In the genomic region with DNA sequence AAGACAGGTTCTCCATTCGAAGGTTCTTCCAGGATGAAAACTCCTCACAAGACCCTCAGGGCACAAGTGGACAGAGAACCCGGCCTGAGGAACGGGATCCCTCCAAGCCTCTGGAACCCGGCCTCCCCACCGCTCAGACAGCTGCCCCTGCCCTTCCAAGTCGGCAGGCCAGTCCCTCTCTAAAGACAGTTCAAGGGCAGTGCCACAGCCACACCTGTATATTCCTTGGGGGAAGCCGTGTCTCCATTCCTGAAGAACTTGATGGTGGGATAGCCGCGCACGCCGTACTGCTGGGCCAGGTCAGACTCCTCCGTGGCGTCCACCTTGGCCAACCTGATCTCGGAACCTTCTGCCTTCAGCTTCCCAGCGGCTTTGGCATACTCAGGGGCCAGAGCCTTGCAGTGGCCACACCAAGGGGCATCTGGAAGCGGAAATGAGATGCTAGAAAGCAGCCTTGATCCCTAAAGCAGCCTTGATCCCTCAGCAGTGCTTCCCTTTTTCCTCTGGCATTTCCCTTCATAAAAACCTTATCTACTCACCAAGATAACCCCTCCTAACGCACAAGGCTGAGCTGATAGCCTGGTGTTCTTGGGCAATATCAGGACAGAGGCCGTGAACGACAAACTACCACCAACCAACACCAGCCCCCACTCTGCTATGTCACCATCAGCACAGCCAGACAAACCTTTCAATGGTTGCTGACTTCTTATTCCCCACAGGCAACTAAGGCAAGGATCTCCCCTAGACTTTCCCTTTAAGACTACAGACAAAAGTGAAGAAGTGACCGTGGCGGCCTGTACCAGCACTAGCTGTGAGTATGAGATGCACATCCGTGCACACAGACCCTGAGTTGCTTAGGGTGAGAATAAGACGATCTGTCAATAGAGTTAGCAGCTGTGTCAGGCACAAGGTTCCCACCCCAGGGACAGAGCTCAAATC, we compare ENCODE assay signal across 7 cellular contexts. TPM values are rescaled to one million over a fixed set of nuclear protein-coding genes. Genes with fewer than 3 reads are reported as not detected.
DNase-seq lines count a peak whose midpoint lies in the region; ATAC-seq and TF ChIP-seq lines count a peak whose summit lies in the region.

No MANE protein-coding gene starts in this region.

- DNase-seq in T-helper 17 cell: no peak
- DNase-seq in foreskin keratinocyte: no peak
- no peak for DNase-seq in spleen
- DNase-seq in germinal center (ENCODE audit: low spot score): no peak

- ATAC-seq in T-helper 17 cell (no peak), foreskin keratinocyte (no peak), HG03175 (IDR thresholded peaks at IDR 0.05; ENCODE audit: unreplicated experiment) (no peak), HG02981 (IDR thresholded peaks at IDR 0.05; ENCODE audit: unreplicated experiment) (no peak)

- H3K4me3 ChIP-seq in HEK293 (ENCODE audit: low read depth, low read length): peak overlapping the region; percentile 82
- H3K4me3 ChIP-seq in spleen: peak overlapping the region; percentile 78 to 99 (median 92)

- POLR2A ChIA-PET in HEK293 (lab: Yijun Ruan, JAX): interaction anchor here (0.6 to 1.1 kb wide), 8 partner anchors 11 to 176 kb away, joined by 3 to 4 read pairs (median 3); a partner anchor contains a TSS

- peak overlapping the region; percentile 91 for H3K27ac Mint-ChIP-seq in T-helper 17 cell

- peaks cover 45 to 73% of the 10 kb centered on the region in 2 experiments for H3K36me3 ChIP-seq in HEK293 (ENCODE audit: control insufficient read depth in 2 of 2, insufficient read depth in 1 of 2, low read length in 2 of 2)
- H3K36me3 ChIP-seq in spleen: peaks cover 2 to 64% (median 36%) of the 10 kb centered on the region in 6 donors

- H3K4me1 ChIP-seq in HEK293 (ENCODE audit: control insufficient read depth, insufficient read depth, low read length): peaks cover 7% of the 10 kb centered on the region
- peaks cover 4% of the 10 kb centered on the region for H3K4me1 ChIP-seq in foreskin keratinocyte
- peaks cover 34 to 90% (median 80%) of the 10 kb centered on the region in 6 donors for H3K4me1 ChIP-seq in spleen

- H3K27me3 ChIP-seq in foreskin keratinocyte (no peaks in the 10 kb centered on the region), spleen (replicated peaks in 1 of 7) (no peaks in the 10 kb centered on the region)

- CTCF ChIA-PET in HEK293 (lab: Yijun Ruan, JAX): interaction anchor here (0.6 to 1.1 kb wide), 5 partner anchors 11 to 146 kb away, joined by 3 to 4 read pairs (median 3); no protein-coding TSS in a partner anchor

- 43 to 54% (median 51%) methylated on average over 22 to 23 of the region's 23 CpGs for WGBS in spleen, 5 donors

- peaks cover 24% of the 10 kb centered on the region for H3K4me1 Mint-ChIP-seq in T-helper 17 cell

- TF ChIP-seq CTCF in HEK293 (tag by site-specific recombination; IDR thresholded peaks at IDR 0.05): no peak
- TF ChIP-seq CTCF in foreskin keratinocyte (conservative IDR thresholded peaks at IDR 0.05): no peak
- TF ChIP-seq CTCF in spleen (IDR thresholded peaks at IDR 0.05 in 8 of 11, conservative IDR thresholded peaks at IDR 0.05 in 3 of 11): no peak

- H3K4me3 Mint-ChIP-seq in T-helper 17 cell: peak overlapping the region; percentile 94

- peaks cover 3% of the 10 kb centered on the region for H3K36me3 Mint-ChIP-seq in T-helper 17 cell (ENCODE audit: low read depth)

- H3K9me3 ChIP-seq in HEK293 (ENCODE audit: control insufficient read depth, insufficient read depth, low read depth, low read length) (no peaks in the 10 kb centered on the region), T-helper 17 cell (ENCODE audit: control insufficient read depth, low read length, poor library complexity, severe bottlenecking) (no peaks in the 10 kb centered on the region), spleen (no peaks in the 10 kb centered on the region)

- no peak for TF ChIP-seq POLR2A in spleen (IDR thresholded peaks at IDR 0.05)

- H3K27ac ChIP-seq in HEK293 (ENCODE audit: extremely low read depth, low read depth, low read length): peak overlapping the region; percentile 83
- H3K27ac ChIP-seq in foreskin keratinocyte: peak overlapping the region; percentile 39
- peak overlapping the region; percentile 91 to 98 (median 96) for H3K27ac ChIP-seq in spleen

- H3K27me3 Mint-ChIP-seq in T-helper 17 cell: no peaks in the 10 kb centered on the region

- intact Hi-C loops in spleen (cut with DNase I; ENCODE audit: low total_unique reads): no loop called here

TF ChIP-seq in HEK293, 187 proteins besides CTCF, POLR2A, EP300 and RAD21:
- TF ChIP-seq ZBTB48 (tag by site-specific recombination; IDR thresholded peaks at IDR 0.05): 0 out of 2 replicates have a peak, but pooled peaks have one; percentile 48
- TF ChIP-seq, protein P1, sequence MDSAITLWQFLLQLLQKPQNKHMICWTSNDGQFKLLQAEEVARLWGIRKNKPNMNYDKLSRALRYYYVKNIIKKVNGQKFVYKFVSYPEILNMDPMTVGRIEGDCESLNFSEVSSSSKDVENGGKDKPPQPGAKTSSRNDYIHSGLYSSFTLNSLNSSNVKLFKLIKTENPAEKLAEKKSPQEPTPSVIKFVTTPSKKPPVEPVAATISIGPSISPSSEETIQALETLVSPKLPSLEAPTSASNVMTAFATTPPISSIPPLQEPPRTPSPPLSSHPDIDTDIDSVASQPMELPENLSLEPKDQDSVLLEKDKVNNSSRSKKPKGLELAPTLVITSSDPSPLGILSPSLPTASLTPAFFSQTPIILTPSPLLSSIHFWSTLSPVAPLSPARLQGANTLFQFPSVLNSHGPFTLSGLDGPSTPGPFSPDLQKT (IDR thresholded peaks at IDR 0.05; ENCODE audit: borderline replicate concordance, low read depth, low read length): no peak
- no peak for TF ChIP-seq ZNF768 (tag by site-specific recombination; IDR thresholded peaks at IDR 0.05)
TF ChIP-seq in HEK293: peak in this region for 1.

RNA-seq across cellular contexts. Expression of a gene that starts 1.1 kb away (rescaled TPM):
- 100 to 1,000 TPM; 281 to 320 TPM for total RNA-seq in T-helper 17 cell
- 617 and 692 TPM in 2 replicates for total RNA-seq in foreskin keratinocyte
- polyA plus RNA-seq in foreskin keratinocyte: 632 and 778 TPM in 2 replicates
- total RNA-seq in spleen: 1,000 to 10,000 TPM in 3 of 7 donors, 100 to 1,000 TPM in 4; 561 to 1,208 (median 823) TPM
- polyA plus RNA-seq in spleen: 100 to 1,000 TPM; 161 to 366 (median 188) TPM

RNA-seq across cellular contexts. Expression of a gene that starts 11.9 kb away (rescaled TPM):
- total RNA-seq in T-helper 17 cell (100 to 1,000 TPM; 564 to 643 TPM), foreskin keratinocyte (574 and 576 TPM in 2 replicates), spleen (100 to 1,000 TPM; 155 to 392 (median 293) TPM)
- polyA plus RNA-seq in foreskin keratinocyte (644 and 645 TPM in 2 replicates), spleen (100 to 1,000 TPM; 131 to 261 (median 137) TPM)

RNA-seq across cellular contexts. Expression of a gene that starts 24.4 kb away (rescaled TPM):
- total RNA-seq in T-helper 17 cell (not detected), foreskin keratinocyte (not detected in 2 replicates), spleen (not detected)
- polyA plus RNA-seq in foreskin keratinocyte (0.07 and 0.14 TPM in 2 replicates), spleen (under 1 TPM in 2 of 3 donors, not detected in 1; 0.09 to 0.39 TPM)

RNA-seq across cellular contexts. Expression of a gene that starts 26.1 kb away (rescaled TPM):
- total RNA-seq in T-helper 17 cell (10 to 100 TPM; 50.3 to 51.9 TPM), foreskin keratinocyte (59.3 and 63.6 TPM in 2 replicates), spleen (10 to 100 TPM; 47.5 to 71.3 (median 52.6) TPM)
- polyA plus RNA-seq in foreskin keratinocyte (93.7 and 106 TPM in 2 replicates), spleen (100 to 1,000 TPM in 2 of 3 donors, 10 to 100 TPM in 1; 75.9 to 182 (median 111) TPM)

RNA-seq across cellular contexts. Expression of a gene that starts 32.1 kb away (rescaled TPM):
- total RNA-seq in T-helper 17 cell (10 to 100 TPM; 79.9 to 88.8 TPM), foreskin keratinocyte (115 and 140 TPM in 2 replicates), spleen (10 to 100 TPM; 31.5 to 70.0 (median 50.7) TPM)
- polyA plus RNA-seq in foreskin keratinocyte (142 and 156 TPM in 2 replicates), spleen (10 to 100 TPM; 23.6 to 56.6 (median 45.7) TPM)

Comparison
In these comparisons a context has a peak if more than half of its experiments do, and no peak if none do; other contexts are left out.
1. H3K27ac ChIP-seq: peak in every context shown above with its lines; median percentile 96 in spleen; 83 in HEK293; 39 in foreskin keratinocyte.